1 cellular context compared by ENCODE assay signal in the genomic region with DNA sequence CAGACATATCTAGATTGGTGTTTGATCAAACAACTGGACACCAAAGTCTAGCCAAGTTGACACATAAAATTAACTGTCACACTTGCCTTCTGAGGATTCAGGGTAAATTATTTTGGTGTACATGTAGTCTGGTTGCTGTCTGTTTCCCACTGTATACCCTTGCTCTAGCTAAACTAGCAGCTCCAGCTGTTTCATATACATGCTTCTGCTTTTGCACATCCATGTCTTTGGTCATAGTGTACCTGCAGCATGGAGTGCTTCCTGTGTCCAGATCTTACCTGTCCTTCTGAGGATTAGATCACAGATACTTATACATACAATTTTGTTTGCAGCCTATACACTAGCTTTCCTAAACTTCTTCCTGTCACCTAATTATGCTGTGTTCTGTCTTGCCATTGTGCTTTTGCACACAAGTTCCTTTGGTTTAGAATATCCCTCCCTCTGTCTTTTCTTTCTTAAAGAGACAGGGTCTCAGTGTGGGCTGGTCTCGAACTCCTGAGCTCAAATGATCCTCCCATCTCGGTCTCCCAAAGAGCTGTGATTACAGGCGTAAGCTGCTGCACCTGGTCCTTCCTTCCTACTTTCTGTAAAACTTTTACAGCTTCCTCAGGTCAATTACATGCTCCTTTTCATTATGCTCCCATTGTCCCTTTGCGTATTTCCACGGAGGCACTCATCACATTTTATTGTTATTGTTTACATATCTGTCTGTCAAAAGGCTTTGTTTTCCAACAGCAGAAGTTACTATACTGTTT.
TF ChIP-seq lines count a peak whose summit lies in the region.

No MANE protein-coding gene starts in this region.

TF ChIP-seq in WTC11, 78 proteins besides CTCF, POLR2A, EP300 and RAD21 (continued from another document):
- TF ChIP-seq, protein P1, sequence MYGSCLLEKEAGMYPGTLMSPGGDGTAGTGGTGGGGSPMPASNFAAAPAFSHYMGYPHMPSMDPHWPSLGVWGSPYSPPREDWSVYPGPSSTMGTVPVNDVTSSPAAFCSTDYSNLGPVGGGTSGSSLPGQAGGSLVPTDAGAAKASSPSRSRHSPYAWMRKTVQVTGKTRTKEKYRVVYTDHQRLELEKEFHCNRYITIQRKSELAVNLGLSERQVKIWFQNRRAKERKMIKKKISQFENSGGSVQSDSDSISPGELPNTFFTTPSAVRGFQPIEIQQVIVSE (CRISPR knock-in tag; IDR thresholded peaks at IDR 0.05; ENCODE audit: borderline replicate concordance): no peak
- TF ChIP-seq FOXK1 (CRISPR knock-in tag; IDR thresholded peaks at IDR 0.05) (no peak), CREM (CRISPR knock-in tag; IDR thresholded peaks at IDR 0.05) (no peak), ZNF317 (CRISPR knock-in tag; IDR thresholded peaks at IDR 0.05; ENCODE audit: borderline replicate concordance, low read depth) (no peak), ZNF396 (CRISPR knock-in tag; IDR thresholded peaks at IDR 0.05; ENCODE audit: borderline replicate concordance) (no peak), NR3C1 (CRISPR knock-in tag; conservative IDR thresholded peaks at IDR 0.05; ENCODE audit: low read depth) (no peak), TP53 (CRISPR knock-in tag; IDR thresholded peaks at IDR 0.05) (no peak)
- TF ChIP-seq, protein P2, sequence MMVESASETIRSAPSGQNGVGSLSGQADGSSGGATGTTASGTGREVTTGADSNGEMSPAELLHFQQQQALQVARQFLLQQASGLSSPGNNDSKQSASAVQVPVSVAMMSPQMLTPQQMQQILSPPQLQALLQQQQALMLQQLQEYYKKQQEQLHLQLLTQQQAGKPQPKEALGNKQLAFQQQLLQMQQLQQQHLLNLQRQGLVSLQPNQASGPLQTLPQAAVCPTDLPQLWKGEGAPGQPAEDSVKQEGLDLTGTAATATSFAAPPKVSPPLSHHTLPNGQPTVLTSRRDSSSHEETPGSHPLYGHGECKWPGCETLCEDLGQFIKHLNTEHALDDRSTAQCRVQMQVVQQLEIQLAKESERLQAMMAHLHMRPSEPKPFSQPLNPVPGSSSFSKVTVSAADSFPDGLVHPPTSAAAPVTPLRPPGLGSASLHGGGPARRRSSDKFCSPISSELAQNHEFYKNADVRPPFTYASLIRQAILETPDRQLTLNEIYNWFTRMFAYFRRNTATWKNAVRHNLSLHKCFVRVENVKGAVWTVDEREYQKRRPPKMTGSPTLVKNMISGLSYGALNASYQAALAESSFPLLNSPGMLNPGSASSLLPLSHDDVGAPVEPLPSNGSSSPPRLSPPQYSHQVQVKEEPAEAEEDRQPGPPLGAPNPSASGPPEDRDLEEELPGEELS (CRISPR knock-in tag; IDR thresholded peaks at IDR 0.05): no peak
- TF ChIP-seq, protein P3, sequence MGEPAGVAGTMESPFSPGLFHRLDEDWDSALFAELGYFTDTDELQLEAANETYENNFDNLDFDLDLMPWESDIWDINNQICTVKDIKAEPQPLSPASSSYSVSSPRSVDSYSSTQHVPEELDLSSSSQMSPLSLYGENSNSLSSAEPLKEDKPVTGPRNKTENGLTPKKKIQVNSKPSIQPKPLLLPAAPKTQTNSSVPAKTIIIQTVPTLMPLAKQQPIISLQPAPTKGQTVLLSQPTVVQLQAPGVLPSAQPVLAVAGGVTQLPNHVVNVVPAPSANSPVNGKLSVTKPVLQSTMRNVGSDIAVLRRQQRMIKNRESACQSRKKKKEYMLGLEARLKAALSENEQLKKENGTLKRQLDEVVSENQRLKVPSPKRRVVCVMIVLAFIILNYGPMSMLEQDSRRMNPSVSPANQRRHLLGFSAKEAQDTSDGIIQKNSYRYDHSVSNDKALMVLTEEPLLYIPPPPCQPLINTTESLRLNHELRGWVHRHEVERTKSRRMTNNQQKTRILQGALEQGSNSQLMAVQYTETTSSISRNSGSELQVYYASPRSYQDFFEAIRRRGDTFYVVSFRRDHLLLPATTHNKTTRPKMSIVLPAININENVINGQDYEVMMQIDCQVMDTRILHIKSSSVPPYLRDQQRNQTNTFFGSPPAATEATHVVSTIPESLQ (CRISPR knock-in tag; IDR thresholded peaks at IDR 0.05): no peak
- TF ChIP-seq, protein P4, sequence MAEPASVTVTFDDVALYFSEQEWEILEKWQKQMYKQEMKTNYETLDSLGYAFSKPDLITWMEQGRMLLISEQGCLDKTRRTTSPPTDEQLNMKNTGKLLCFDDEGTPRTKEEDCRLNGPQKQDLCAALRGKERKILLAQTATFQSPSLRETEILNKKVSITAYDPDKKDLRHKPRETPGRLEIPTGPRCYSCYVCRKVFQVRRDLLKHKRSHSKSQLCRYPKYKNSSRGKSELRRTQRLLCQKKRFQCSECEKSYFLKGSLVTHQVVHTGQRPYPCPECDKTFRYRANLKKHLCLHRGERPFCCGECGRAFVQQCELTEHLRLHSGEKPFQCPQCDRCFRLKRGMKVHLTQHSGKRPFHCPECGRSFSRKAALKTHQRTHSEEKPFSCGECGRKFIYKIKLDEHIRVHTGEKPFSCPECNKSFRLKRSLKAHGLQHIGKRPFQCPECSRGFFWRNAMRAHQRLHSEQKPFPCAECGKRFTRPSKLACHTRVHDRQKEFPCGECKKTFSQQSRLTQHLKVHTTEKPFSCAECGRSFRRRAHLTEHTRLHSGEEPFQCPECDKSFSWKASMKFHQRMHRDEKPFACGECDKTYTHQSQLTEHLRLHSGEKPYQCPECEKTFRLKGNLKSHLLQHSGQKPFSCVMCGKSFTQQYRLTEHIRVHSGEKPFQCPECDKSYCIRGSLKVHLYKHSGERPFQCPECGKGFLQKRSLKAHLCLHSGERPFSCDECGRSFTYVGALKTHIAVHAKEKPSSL (CRISPR knock-in tag; conservative IDR thresholded peaks at IDR 0.05): no peak
- TF ChIP-seq, protein P5, sequence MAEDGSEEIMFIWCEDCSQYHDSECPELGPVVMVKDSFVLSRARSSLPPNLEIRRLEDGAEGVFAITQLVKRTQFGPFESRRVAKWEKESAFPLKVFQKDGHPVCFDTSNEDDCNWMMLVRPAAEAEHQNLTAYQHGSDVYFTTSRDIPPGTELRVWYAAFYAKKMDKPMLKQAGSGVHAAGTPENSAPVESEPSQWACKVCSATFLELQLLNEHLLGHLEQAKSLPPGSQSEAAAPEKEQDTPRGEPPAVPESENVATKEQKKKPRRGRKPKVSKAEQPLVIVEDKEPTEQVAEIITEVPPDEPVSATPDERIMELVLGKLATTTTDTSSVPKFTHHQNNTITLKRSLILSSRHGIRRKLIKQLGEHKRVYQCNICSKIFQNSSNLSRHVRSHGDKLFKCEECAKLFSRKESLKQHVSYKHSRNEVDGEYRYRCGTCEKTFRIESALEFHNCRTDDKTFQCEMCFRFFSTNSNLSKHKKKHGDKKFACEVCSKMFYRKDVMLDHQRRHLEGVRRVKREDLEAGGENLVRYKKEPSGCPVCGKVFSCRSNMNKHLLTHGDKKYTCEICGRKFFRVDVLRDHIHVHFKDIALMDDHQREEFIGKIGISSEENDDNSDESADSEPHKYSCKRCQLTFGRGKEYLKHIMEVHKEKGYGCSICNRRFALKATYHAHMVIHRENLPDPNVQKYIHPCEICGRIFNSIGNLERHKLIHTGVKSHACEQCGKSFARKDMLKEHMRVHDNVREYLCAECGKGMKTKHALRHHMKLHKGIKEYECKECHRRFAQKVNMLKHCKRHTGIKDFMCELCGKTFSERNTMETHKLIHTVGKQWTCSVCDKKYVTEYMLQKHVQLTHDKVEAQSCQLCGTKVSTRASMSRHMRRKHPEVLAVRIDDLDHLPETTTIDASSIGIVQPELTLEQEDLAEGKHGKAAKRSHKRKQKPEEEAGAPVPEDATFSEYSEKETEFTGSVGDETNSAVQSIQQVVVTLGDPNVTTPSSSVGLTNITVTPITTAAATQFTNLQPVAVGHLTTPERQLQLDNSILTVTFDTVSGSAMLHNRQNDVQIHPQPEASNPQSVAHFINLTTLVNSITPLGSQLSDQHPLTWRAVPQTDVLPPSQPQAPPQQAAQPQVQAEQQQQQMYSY (CRISPR knock-in tag; IDR thresholded peaks at IDR 0.05): no peak
